ENCODE assay signal across 10 cellular contexts in genomic region chr17:50944902-50945720, GRCh38.
A peak's percentile ranks its signal among the peaks of the same experiment; 100 is the strongest.
DNase-seq lines count a peak whose midpoint lies in the region; ATAC-seq, FAIRE-seq and TF ChIP-seq lines count a peak whose summit lies in the region.
"Had no signal": no experiment of that assay in that cellular context is flagged by ENCODE, and none has a peak within 500 bp of the region (broad histone marks: within the 10 kb centered on the region; RNA-seq: fewer than 3 reads in every experiment).

No MANE protein-coding gene starts in this region.

- H3K36me3 ChIP-seq in BE2C (no peaks in the 10 kb centered on the region), ectodermal cell (ENCODE audit: control insufficient read depth, insufficient read depth, low read length) (no peaks in the 10 kb centered on the region), ovary (no peaks in the 10 kb centered on the region)
- H3K36me3 ChIP-seq: brain microvascular endothelial cell, SJSA1 had no signal

- H3K4me3 ChIP-seq in BE2C (ENCODE audit: low read depth, low read length) = peak overlapping the region; percentile 64; the same call in 1 of the 2 replicates
- H3K4me3 ChIP-seq in Jurkat, Clone E6-1 (ENCODE audit: low read length) = peak overlapping the region; percentile 44
- peak overlapping the region; percentile 25 for H3K4me3 ChIP-seq in ectodermal cell (ENCODE audit: insufficient read depth, low read depth, low read length)
- H3K4me3 ChIP-seq in ovary = peak overlapping the region; percentile 37

- H3K27ac ChIP-seq in ectodermal cell (ENCODE audit: insufficient read depth, low read depth, low read length, poor library complexity, severe bottlenecking) (no peak overlapping the region), ovary (no peak overlapping the region)
- H3K27ac ChIP-seq: brain microvascular endothelial cell, SJSA1 had no signal

- no peak for TF ChIP-seq POLR2A in ovary (IDR thresholded peaks at IDR 0.05)

- H3K9me3 ChIP-seq in BE2C (no peaks in the 10 kb centered on the region), ectodermal cell (ENCODE audit: control insufficient read depth, low read length) (no peaks in the 10 kb centered on the region), ovary (no peaks in the 10 kb centered on the region)
- H3K9me3 ChIP-seq: SJSA1 had no signal

- TF ChIP-seq CTCF in BE2C (IDR thresholded peaks at IDR 0.05; ENCODE audit: low read depth, low read length) (no peak), ovary (IDR thresholded peaks at IDR 0.05) (no peak)

- ATAC-seq in GM21390 (IDR thresholded peaks at IDR 0.05; ENCODE audit: unreplicated experiment) = no peak

- FAIRE-seq in frontal cortex (lab: Jason Lieb, UNC) = no peak

- TF ChIP-seq EP300 in ovary (IDR thresholded peaks at IDR 0.05) = no peak

- no peaks in the 10 kb centered on the region for H3K27me3 ChIP-seq in BE2C
- H3K27me3 ChIP-seq in ectodermal cell (ENCODE audit: control insufficient read depth, insufficient read depth, low read length, poor library complexity, severe bottlenecking) = peaks cover 27% of the 10 kb centered on the region
- H3K27me3 ChIP-seq in ovary = no peaks in the 10 kb centered on the region
- H3K27me3 ChIP-seq: brain microvascular endothelial cell, SJSA1 had no signal

- intact Hi-C loops in ovary (cut with DNase I) = loop anchor here in 1 of 4 donors (5.0 kb wide), 1 partner anchor 78 kb away; the partner anchor contains the start of gene TOB1

- 64% methylated on average over 18 of the region's 18 CpGs for WGBS in ectodermal cell, 2 experiments
- 64 to 69% (median 67%) methylated on average over 18 of the region's 18 CpGs for WGBS in ovary, 3 donors

- H3K4me1 ChIP-seq in BE2C (peaks cover 43% of the 10 kb centered on the region), ectodermal cell (ENCODE audit: control insufficient read depth, insufficient read depth, low read length) (peaks cover 11% of the 10 kb centered on the region), ovary (ENCODE audit: insufficient read depth) (peaks cover 9% of the 10 kb centered on the region)

- DNase-seq in BE2C (no peak), ovary (peak in 1 of 5 donors; percentile 30), NCI-H510A (lab: John Stamatoyannopoulos, UW) (no peak), frontal cortex (ENCODE audit: low spot score in 2 of 2) (no peak), RPMI8226 (no peak)
- no peak for DNase-seq in Jurkat, Clone E6-1 (ENCODE audit: low read depth, low spot score)
- DNase-seq: brain microvascular endothelial cell had no signal
